Comparison of ENCODE assay signal across 24 cellular contexts in the genomic region with DNA sequence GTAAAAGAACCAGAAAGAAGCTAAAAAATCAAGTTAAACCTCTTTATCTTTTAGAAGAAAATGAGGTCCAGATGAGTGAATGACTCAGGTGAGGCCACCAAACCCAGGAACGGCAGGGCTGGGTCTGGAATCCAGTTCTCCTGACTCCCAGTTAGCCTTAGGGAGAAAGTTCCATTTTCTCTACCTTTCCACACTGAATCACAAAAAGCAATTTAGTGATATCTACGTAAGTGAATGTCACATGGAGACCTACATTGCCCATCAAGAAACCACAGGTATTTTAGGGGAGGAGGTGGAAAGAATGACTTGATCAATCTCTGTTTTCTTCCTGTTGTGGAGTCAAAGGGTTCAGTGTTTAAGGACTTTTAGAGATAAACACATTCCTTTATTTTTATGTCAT.
DNase-seq lines count a peak whose midpoint lies in the region; ATAC-seq and TF ChIP-seq lines count a peak whose summit lies in the region.
"Had no signal": no experiment of that assay in that cellular context is flagged by ENCODE, and none has a peak within 500 bp of the region (broad histone marks: within the 10 kb centered on the region; RNA-seq: fewer than 3 reads in every experiment).

No MANE protein-coding gene starts in this region.

- TF ChIP-seq CTCF in HCT116 (IDR thresholded peaks at IDR 0.05 in 2 of 3, conservative IDR thresholded peaks at IDR 0.05 in 1 of 3; ENCODE audit: borderline replicate concordance in 1 of 3, insufficient read depth in 1 of 3, low read depth in 2 of 3, low read length in 2 of 3) (no peak), fibroblast of mammary gland (conservative IDR thresholded peaks at IDR 0.05; ENCODE audit: control insufficient read depth, insufficient read depth, low read depth, low read length) (no peak)

- DNase-seq in HCT116 (ENCODE audit: low read depth, low spot score) (no peak), SW480 (ENCODE audit: low spot score) (peak; percentile 2), fibroblast of mammary gland (ENCODE audit: low read depth) (peak; percentile 2), renal cortical epithelial cell (ENCODE audit: low read depth) (peak; percentile 68), COR-L47 (lab: John Stamatoyannopoulos, UW) (no peak), NCI-H526 (lab: John Stamatoyannopoulos, UW) (no peak)
- no peak for DNase-seq in activated T-cell treated with anti-CD3 and anti-CD28 coated beads, Interleukin-2, amount 50 U/mL, for 48 hours
- DNase-seq: activated B cell treated with CpG ODN at 0.5 μM for 24 hours; activated CD4-positive, alpha-beta T cell treated with anti-CD3 and anti-CD28 coated beads, Interleukin-2, amount 50 U/mL, for 1 hour; activated CD8-positive, alpha-beta memory T cell treated with anti-CD3 and anti-CD28 coated beads, Interleukin-2, amount 10 ng/mL, durations not matched to agents 7 days and 5 days; activated T-cell treated with anti-CD3 and anti-CD28 coated beads, Interleukin-2, amount 50 U/mL, for 4 hours; dermis blood vessel endothelial cell; hippocampal formation; NCI-H1417; NCI-H2029; ovary; SJCRH30; stimulated activated naive B cell treated with anti-CD40 and anti-IgM and Interleukin-4, amounts not matched to agents 10 μg/mL and 1 μg/mL and 100 μg/mL, for 72 hours; substantia nigra; T-cell; upper lobe of left lung had no signal

- H3K4me3 ChIP-seq in HCT116 (replicated peaks in 1 of 2; ENCODE audit: low read depth in 1 of 2, low read length in 2 of 2) (no peak overlapping the region), fibroblast of mammary gland (ENCODE audit: control insufficient read depth, low read depth, low read length) (no peak overlapping the region)
- H3K4me3 ChIP-seq: BLaER1, ovary, SJCRH30, upper lobe of left lung had no signal

- POLR2A ChIA-PET in HCT116 (lab: Charles Lee), result no interaction called here

- peaks cover 0 to 8% of the 10 kb centered on the region in 2 experiments; a peak in 1 of 4 replicates for H3K4me1 ChIP-seq in HCT116 (ENCODE audit: control insufficient read depth in 1 of 2, insufficient read depth in 2 of 2, low read length in 2 of 2)
- H3K4me1 ChIP-seq: BLaER1, upper lobe of left lung had no signal

- no peaks in the 10 kb centered on the region for H3K79me2 ChIP-seq in HCT116 (ENCODE audit: insufficient read depth, low read length)

- no peaks in the 10 kb centered on the region for H4K20me1 ChIP-seq in HCT116 (ENCODE audit: insufficient read depth)
- H4K20me1 ChIP-seq: BLaER1 had no signal

- BruUV-seq in HCT116 (replicated peaks; lab: Mats Ljungman, UMichigan), result no TSS peak

- no peaks in the 10 kb centered on the region for H3K27me3 ChIP-seq in HCT116 (ENCODE audit: insufficient read depth, low read length)
- H3K27me3 ChIP-seq: BLaER1, ovary, SJCRH30, upper lobe of left lung had no signal

- no peak overlapping the region for H3K9ac ChIP-seq in HCT116 (ENCODE audit: low read length)
- H3K9ac ChIP-seq: BLaER1 had no signal

- no peak overlapping the region for H2AFZ ChIP-seq in HCT116 (ENCODE audit: low read depth, low read length, poor library complexity, severe bottlenecking)

- H3K9me2 ChIP-seq in HCT116 (ENCODE audit: insufficient read depth), result no peaks in the 10 kb centered on the region

- no peak overlapping the region for H3K27ac ChIP-seq in HCT116 (ENCODE audit: low read depth, low read length)
- H3K27ac ChIP-seq: BLaER1, ovary, SJCRH30, upper lobe of left lung had no signal

- ATAC-seq in HCT116, result no peak
- no peak for ATAC-seq in GM21619 (IDR thresholded peaks at IDR 0.05; ENCODE audit: unreplicated experiment)
- ATAC-seq: activated CD8-positive, alpha-beta memory T cell treated with anti-CD3 and anti-CD28 coated beads, Interleukin-2, amount 10 ng/mL, durations not matched to agents 7 days and 5 days; activated T-cell treated with anti-CD3 and anti-CD28 coated beads, Interleukin-2, amount 50 U/mL, for 4 hours; HepG2; stimulated activated naive B cell treated with anti-CD40 and anti-IgM and Interleukin-4, amounts not matched to agents 10 μg/mL and 1 μg/mL and 100 μg/mL, for 72 hours; T-cell had no signal

- TF ChIP-seq POLR2A in HCT116 (IDR thresholded peaks at IDR 0.05; ENCODE audit: borderline replicate concordance, extremely low read depth, insufficient read depth, insufficient read length), result no peak

- TF ChIP-seq RAD21 in HCT116 (IDR thresholded peaks at IDR 0.05; ENCODE audit: low read depth), result no peak

- intact Hi-C loops in HCT116 (cut with micrococcal nuclease), result no loop called here

- CTCF ChIA-PET in HCT116 (lab: Charles Lee), result no interaction called here

- peak overlapping the region; percentile 10; the same call in 1 of the 2 replicates for H3K4me2 ChIP-seq in HCT116 (ENCODE audit: low read length)
- H3K4me2 ChIP-seq: BLaER1 had no signal

- no peaks in the 10 kb centered on the region for H3K9me3 ChIP-seq in HCT116 (ENCODE audit: control insufficient read depth in 1 of 2, insufficient read depth in 1 of 2, low read depth in 1 of 2, low read length in 2 of 2)
- H3K9me3 ChIP-seq: BLaER1, ovary, SJCRH30, upper lobe of left lung had no signal

- no peaks in the 10 kb centered on the region for H3K36me3 ChIP-seq in HCT116 (ENCODE audit: control insufficient read depth in 1 of 2, insufficient read depth in 2 of 2, low read length in 2 of 2)
- H3K36me3 ChIP-seq: BLaER1, ovary, SJCRH30, upper lobe of left lung had no signal

- RAD21 ChIA-PET in HCT116 (lab: Charles Lee; ENCODE audit: low non-redundant PET in 1 of 2, low total read pairs in 2 of 2, uncharacterized antibody in 2 of 2, unreplicated experiment in 2 of 2), result no interaction called here

TF ChIP-seq in HCT116, 20 proteins besides CTCF, POLR2A, EP300 and RAD21:
- TF ChIP-seq FOSL1 (IDR thresholded peaks at IDR 0.05; ENCODE audit: low read depth) (peak; percentile 30; the same call in 1 of the 2 replicates), CBX3 (IDR thresholded peaks at IDR 0.05; ENCODE audit: low read depth) (no peak), POLR2AphosphoS5 (IDR thresholded peaks at IDR 0.05; ENCODE audit: low read depth, low read length) (no peak), JUND (IDR thresholded peaks at IDR 0.05) (0 out of 2 replicates have a peak, but pooled peaks have one; percentile 35), SP1 (IDR thresholded peaks at IDR 0.05; ENCODE audit: low read depth) (peak; percentile 52; the same call in 1 of the 2 replicates), TCF7L2 (IDR thresholded peaks at IDR 0.05; ENCODE audit: borderline replicate concordance, extremely low read depth, insufficient read depth, insufficient read length) (no peak)

Comparison
In these comparisons a context has a peak if more than half of its experiments do, and no peak if none do; other contexts are left out.
1. DNase-seq: peak in SW480 (single experiment), fibroblast of mammary gland (single experiment) and renal cortical epithelial cell (single experiment); none in HCT116 (single experiment), COR-L47 (single experiment), NCI-H526 (0 of 2) and activated T-cell treated with anti-CD3 and anti-CD28 coated beads, Interleukin-2, amount 50 U/mL, for 48 hours (0 of 2).